Comparison of ENCODE assay signal across 23 cellular contexts in the genomic region with DNA sequence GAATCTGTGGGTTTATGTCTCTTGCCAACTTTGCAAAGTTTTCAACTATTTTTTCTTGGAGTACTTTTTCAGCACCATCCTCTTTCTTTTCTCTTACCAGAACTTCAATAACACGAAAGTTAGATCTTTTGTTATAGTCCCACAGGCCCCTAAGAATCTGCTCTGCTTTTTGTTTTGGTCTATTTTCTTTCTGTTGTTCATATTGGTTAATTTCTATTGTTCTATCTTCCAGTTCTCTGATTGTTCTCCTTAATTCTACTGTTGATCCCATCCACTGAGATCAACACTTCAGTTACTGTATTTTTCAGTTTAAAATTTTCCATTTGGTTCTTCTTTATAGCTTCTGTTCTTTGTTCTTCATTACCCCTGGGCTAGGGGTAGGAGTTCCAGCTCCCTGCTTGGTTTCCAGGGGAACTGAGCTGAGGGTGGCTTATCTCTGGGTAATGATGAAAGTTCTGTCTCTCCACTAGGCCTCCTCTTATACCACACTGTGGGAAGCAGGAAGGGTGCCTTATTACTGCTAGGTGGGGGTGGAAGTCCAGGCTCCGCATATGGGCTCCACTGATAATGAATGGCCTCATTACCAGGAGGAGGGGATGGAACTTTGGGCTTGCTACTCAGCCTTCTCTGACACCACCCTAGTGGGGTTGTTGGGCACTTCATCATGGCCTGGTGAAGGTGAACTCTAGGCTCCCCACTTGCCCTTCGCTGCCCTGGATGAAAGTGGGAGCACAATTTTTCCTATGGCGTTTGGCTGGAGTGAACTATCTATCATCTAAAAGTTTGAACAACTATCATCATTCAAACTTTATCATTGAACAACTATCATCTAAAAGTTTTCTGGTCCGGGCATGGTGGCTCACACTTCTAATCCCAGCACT.
"Had no signal": no experiment of that assay in that cellular context is flagged by ENCODE, and none has a peak within 500 bp of the region (broad histone marks: within the 10 kb centered on the region; RNA-seq: fewer than 3 reads in every experiment).

No MANE protein-coding gene starts in this region.

- H3K36me3 ChIP-seq: gastroesophageal sphincter, heart left ventricle, left ventricle myocardium inferior, neural progenitor cell, thoracic aorta, upper lobe of right lung had no signal

- ATAC-seq: activated CD4-positive, alpha-beta T cell treated with anti-CD3 and anti-CD28 coated beads for 36 hours; activated T-helper 17 cell treated with anti-CD3 and anti-CD28 coated beads, Interleukin-2, amount 50 U/mL, for 72 hours; body of pancreas; gastroesophageal sphincter; heart left ventricle; naive thymus-derived CD4-positive, alpha-beta T cell; psoas muscle; right cardiac atrium; SK-N-SH treated with all-trans-retinoic acid at 6 μM for 48 hours; stimulated activated effector memory CD8-positive, alpha-beta T cell treated with anti-CD3 and anti-CD28 coated beads, Interleukin-12 subunit alpha, Interleukin-12 subunit beta, amount 100 ng/mL, for 72 hours; T-cell; upper lobe of right lung had no signal

- H3K27ac ChIP-seq: body of pancreas, gastroesophageal sphincter, heart left ventricle, left ventricle myocardium inferior, neural progenitor cell, psoas muscle, thoracic aorta, upper lobe of right lung had no signal

- H3K27me3 ChIP-seq: body of pancreas, gastroesophageal sphincter, heart left ventricle, neural progenitor cell, upper lobe of right lung had no signal

- DNase-seq: activated CD4-positive, alpha-beta memory T cell treated with anti-CD3 and anti-CD28 coated beads for 36 hours; activated CD4-positive, alpha-beta T cell treated with anti-CD3 and anti-CD28 coated beads for 36 hours; activated naive CD4-positive, alpha-beta T cell; activated naive CD8-positive, alpha-beta T cell treated with anti-CD3 and anti-CD28 coated beads for 36 hours; amygdala; body of pancreas; cortex of kidney; heart left ventricle; kidney glomerular epithelial cell; left ventricle myocardium inferior; naive thymus-derived CD4-positive, alpha-beta T cell; psoas muscle; right cardiac atrium; stimulated activated CD4-positive, alpha-beta T cell treated with anti-CD3 and anti-CD28 coated beads, Interleukin-15, amount 100 ng/mL, for 24 hours; stimulated activated CD4-positive, alpha-beta T cell treated with anti-CD3 and anti-CD28 coated beads, Interleukin-4, amount 100 ng/mL, for 1 hour; T-cell; upper lobe of right lung had no signal

- H2AFZ ChIP-seq: neural progenitor cell had no signal

- H3K9me3 ChIP-seq: body of pancreas, gastroesophageal sphincter, psoas muscle, thoracic aorta, upper lobe of right lung had no signal

- H3K4me2 ChIP-seq: neural progenitor cell had no signal

- H3K4me3 ChIP-seq: body of pancreas, gastroesophageal sphincter, heart left ventricle, left ventricle myocardium inferior, neural progenitor cell, psoas muscle, thoracic aorta, upper lobe of right lung had no signal

- H3K4me1 ChIP-seq: body of pancreas, psoas muscle had no signal
